20 cellular contexts compared by ENCODE assay signal in the genomic region with DNA sequence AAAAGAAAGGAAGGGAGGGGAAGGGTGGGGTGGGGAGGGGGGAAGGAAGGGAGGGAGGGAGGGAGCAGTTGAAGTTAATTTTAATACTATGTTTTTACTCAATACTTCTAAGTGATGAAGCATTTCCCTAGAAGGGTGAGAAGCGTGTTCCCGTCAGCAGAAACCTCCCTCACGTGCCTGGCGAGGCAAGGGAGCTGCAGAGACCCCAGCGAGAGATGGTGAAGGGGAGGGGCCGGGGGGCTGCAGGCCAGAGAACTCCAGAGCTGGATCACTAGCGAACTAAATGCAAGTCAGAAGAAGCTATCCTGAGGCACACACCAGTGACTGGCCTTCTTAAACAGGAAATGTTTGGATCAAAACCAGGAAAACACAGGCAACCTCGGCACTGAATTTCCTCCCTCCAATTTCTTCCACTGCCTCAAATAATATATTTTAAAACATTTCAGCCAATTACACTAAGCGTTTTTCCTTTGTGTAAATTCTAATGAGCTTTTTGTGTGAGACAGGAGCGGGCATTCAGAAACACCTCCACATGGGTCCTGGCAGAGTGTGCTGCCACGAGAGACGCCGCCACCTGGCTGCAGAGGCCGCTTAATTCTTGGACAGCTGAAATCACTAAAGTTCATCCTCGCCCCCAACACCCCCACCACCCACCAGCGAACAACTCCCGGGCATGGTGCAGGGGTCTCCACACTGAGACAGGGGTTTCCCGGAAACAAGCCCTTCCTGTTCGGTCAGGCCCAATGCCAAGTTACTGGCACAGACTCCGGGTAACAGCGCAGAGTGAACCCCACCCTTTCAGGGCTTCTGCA.
"Had no signal": no experiment of that assay in that cellular context is flagged by ENCODE, and none has a peak within 500 bp of the region (broad histone marks: within the 10 kb centered on the region; RNA-seq: fewer than 3 reads in every experiment).

No MANE protein-coding gene starts in this region.

- H3K79me2 ChIP-seq: parathyroid adenoma had no signal

- H3K9me3 ChIP-seq: colonic mucosa, mucosa of descending colon, thyroid gland had no signal

- H3K27me3 ChIP-seq: cardiac muscle cell, colonic mucosa, thyroid gland had no signal

- H3K4me1 ChIP-seq: colonic mucosa, parathyroid adenoma had no signal

- H3K4me3 ChIP-seq: cardiac muscle cell, colonic mucosa, mucosa of descending colon, thyroid gland had no signal

- H3K9ac ChIP-seq: parathyroid adenoma had no signal

- H2AFZ ChIP-seq: parathyroid adenoma had no signal

- H3K27me3 Mint-ChIP-seq: activated CD8-positive, alpha-beta memory T cell treated with anti-CD3 and anti-CD28 coated beads, Interleukin-2, amount 10 ng/mL, durations not matched to agents 7 days and 5 days; activated T-cell treated with anti-CD3 and anti-CD28 coated beads, Interleukin-2, amount 50 U/mL, for 24 hours; naive thymus-derived CD4-positive, alpha-beta T cell; stimulated activated memory B cell treated with anti-CD40 and anti-IgM and Interleukin-4, amounts not matched to agents 10 μg/mL and 1 μg/mL and 100 μg/mL, for 72 hours had no signal

- ATAC-seq: activated CD8-positive, alpha-beta memory T cell treated with anti-CD3 and anti-CD28 coated beads, Interleukin-2, amount 10 ng/mL, durations not matched to agents 7 days and 5 days; mucosa of descending colon; naive thymus-derived CD4-positive, alpha-beta T cell; stimulated activated memory B cell treated with anti-CD40 and anti-IgM and Interleukin-4, amounts not matched to agents 10 μg/mL and 1 μg/mL and 100 μg/mL, for 72 hours had no signal

- H3K27ac Mint-ChIP-seq: activated CD8-positive, alpha-beta memory T cell treated with anti-CD3 and anti-CD28 coated beads, Interleukin-2, amount 10 ng/mL, durations not matched to agents 7 days and 5 days; immature natural killer cell; stimulated activated memory B cell treated with anti-CD40 and anti-IgM and Interleukin-4, amounts not matched to agents 10 μg/mL and 1 μg/mL and 100 μg/mL, for 72 hours had no signal

- DNase-seq: activated CD4-positive, alpha-beta T cell treated with anti-CD3 and anti-CD28 coated beads for 1 hour; activated CD4-positive, alpha-beta T cell treated with anti-CD3 and anti-CD28 coated beads, Interleukin-2, amount 50 U/mL, for 48 hours; activated CD8-positive, alpha-beta memory T cell treated with anti-CD3 and anti-CD28 coated beads, Interleukin-2, amount 10 ng/mL, durations not matched to agents 7 days and 5 days; activated effector memory CD4-positive, alpha-beta T cell treated with Interleukin-2 at 50 U/mL for 16 hours; activated naive CD4-positive, alpha-beta T cell treated with anti-CD3 and anti-CD28 coated beads, Interleukin-2, amount 50 U/mL, for 16 hours; activated T-cell treated with anti-CD3 and anti-CD28 coated beads, Interleukin-2, amount 50 U/mL, for 24 hours; colonic mucosa; foreskin fibroblast; immature natural killer cell; mammary epithelial cell; mucosa of descending colon; naive thymus-derived CD4-positive, alpha-beta T cell; stimulated activated CD4-positive, alpha-beta T cell treated with anti-CD3 and anti-CD28 coated beads, Interleukin-12 subunit alpha, Interleukin-12 subunit beta, amount 100 ng/mL, for 4 hours; T1000; thyroid gland had no signal

- H3K27ac ChIP-seq: cardiac muscle cell, colonic mucosa, parathyroid adenoma, thyroid gland had no signal

- FAIRE-seq: astrocyte, urothelium cell line had no signal

- H3K4me3 Mint-ChIP-seq: activated CD8-positive, alpha-beta memory T cell treated with anti-CD3 and anti-CD28 coated beads, Interleukin-2, amount 10 ng/mL, durations not matched to agents 7 days and 5 days; activated T-cell treated with anti-CD3 and anti-CD28 coated beads, Interleukin-2, amount 50 U/mL, for 24 hours; immature natural killer cell; naive thymus-derived CD4-positive, alpha-beta T cell; stimulated activated memory B cell treated with anti-CD40 and anti-IgM and Interleukin-4, amounts not matched to agents 10 μg/mL and 1 μg/mL and 100 μg/mL, for 72 hours had no signal

- H3K9me3 Mint-ChIP-seq: activated T-cell treated with anti-CD3 and anti-CD28 coated beads, Interleukin-2, amount 50 U/mL, for 24 hours; immature natural killer cell; naive thymus-derived CD4-positive, alpha-beta T cell; stimulated activated memory B cell treated with anti-CD40 and anti-IgM and Interleukin-4, amounts not matched to agents 10 μg/mL and 1 μg/mL and 100 μg/mL, for 72 hours had no signal
